In genomic region chr3:94716326-94717018, GRCh38 we compare ENCODE assay signal across 15 cellular contexts.
DNase-seq lines count a peak whose midpoint lies in the region; ATAC-seq and TF ChIP-seq lines count a peak whose summit lies in the region.
"Had no signal": no experiment of that assay in that cellular context is flagged by ENCODE, and none has a peak within 500 bp of the region (broad histone marks: within the 10 kb centered on the region; RNA-seq: fewer than 3 reads in every experiment).

No MANE protein-coding gene starts in this region.

- H3K36me3 Mint-ChIP-seq in Caco-2 (ENCODE audit: insufficient read depth, unreplicated experiment) = no peaks in the 10 kb centered on the region
- no peaks in the 10 kb centered on the region for H3K36me3 Mint-ChIP-seq in chondrocyte (ENCODE audit: low read depth)
- no peaks in the 10 kb centered on the region for H3K36me3 Mint-ChIP-seq in activated naive CD8-positive, alpha-beta T cell treated with anti-CD3 and anti-CD28 coated beads for 36 hours

- no peak overlapping the region for H3K27ac Mint-ChIP-seq in Caco-2 (ENCODE audit: unreplicated experiment)
- H3K27ac Mint-ChIP-seq in chondrocyte (ENCODE audit: unreplicated experiment) = no peak overlapping the region
- H3K27ac Mint-ChIP-seq in activated naive CD8-positive, alpha-beta T cell treated with anti-CD3 and anti-CD28 coated beads for 36 hours = no peak overlapping the region
- H3K27ac Mint-ChIP-seq: activated T-helper 17 cell treated with anti-CD3 and anti-CD28 coated beads, Interleukin-2, amount 50 U/mL, for 72 hours; nephron; T-helper 2 cell treated with Interferon-gamma antibody and Interleukin-4, amounts not matched to agents 5 μg/mL and 100 μg/mL, for 36 hours had no signal

- H3K9me3 ChIP-seq in Caco-2 (no peaks in the 10 kb centered on the region), mucosa of descending colon (no peaks in the 10 kb centered on the region)

- no TSS peak for BruUV-seq in Caco-2 (replicated peaks; lab: Mats Ljungman, UMichigan)

- H3K36me3 ChIP-seq in Caco-2 (ENCODE audit: control insufficient read depth, insufficient read depth, low read length) (no peaks in the 10 kb centered on the region), mucosa of descending colon (ENCODE audit: low read depth) (no peaks in the 10 kb centered on the region)

- TF ChIP-seq RAD21 in Ishikawa (IDR thresholded peaks at IDR 0.05; ENCODE audit: low read depth) = peak; percentile 47

- no peaks in the 10 kb centered on the region for H3K9me3 Mint-ChIP-seq in Caco-2 (ENCODE audit: unreplicated experiment)
- peaks cover 7% of the 10 kb centered on the region for H3K9me3 Mint-ChIP-seq in chondrocyte (ENCODE audit: low read depth)
- H3K9me3 Mint-ChIP-seq in activated naive CD8-positive, alpha-beta T cell treated with anti-CD3 and anti-CD28 coated beads for 36 hours = peaks cover 2% of the 10 kb centered on the region
- H3K9me3 Mint-ChIP-seq: nephron had no signal

- CTCF ChIA-PET in Caco-2 (lab: Charles Lee) = interaction anchor here (0.7 kb wide), 1 partner anchor 192 kb away, joined by 3 read pairs; no protein-coding TSS in a partner anchor

- POLR2A ChIA-PET in Caco-2 (lab: Charles Lee) = no interaction called here

- H3K27me3 Mint-ChIP-seq in Caco-2 (ENCODE audit: insufficient read depth, unreplicated experiment) (no peaks in the 10 kb centered on the region), chondrocyte (ENCODE audit: low read depth) (peaks cover 3% of the 10 kb centered on the region)
- H3K27me3 Mint-ChIP-seq in activated naive CD8-positive, alpha-beta T cell treated with anti-CD3 and anti-CD28 coated beads for 36 hours = no peaks in the 10 kb centered on the region
- H3K27me3 Mint-ChIP-seq: activated T-helper 17 cell treated with anti-CD3 and anti-CD28 coated beads, Interleukin-2, amount 50 U/mL, for 72 hours had no signal

- H3K4me3 ChIP-seq in Caco-2 (ENCODE audit: low read depth, low read length) (no peak overlapping the region), mucosa of descending colon (no peak overlapping the region)

- ATAC-seq in mucosa of descending colon (peak; percentile 44), HG02884 (IDR thresholded peaks at IDR 0.05; ENCODE audit: unreplicated experiment) (no peak), HG03378 (IDR thresholded peaks at IDR 0.05; ENCODE audit: unreplicated experiment) (no peak), HG03457 (IDR thresholded peaks at IDR 0.05; ENCODE audit: unreplicated experiment) (no peak)
- ATAC-seq: activated T-helper 17 cell treated with anti-CD3 and anti-CD28 coated beads, Interleukin-2, amount 50 U/mL, for 72 hours had no signal

- TF ChIP-seq CTCF in Caco-2 (IDR thresholded peaks at IDR 0.05; ENCODE audit: insufficient read depth in 1 of 2, low read depth in 1 of 2, low read length in 1 of 2, severe bottlenecking in 1 of 2, unreplicated experiment in 1 of 2) (peak; percentile 14 to 43), chondrocyte (IDR thresholded peaks at IDR 0.05) (peak; percentile 68), mucosa of descending colon (IDR thresholded peaks at IDR 0.05) (no peak)

- H3K4me1 Mint-ChIP-seq in Caco-2 (ENCODE audit: low read depth, unreplicated experiment) (no peaks in the 10 kb centered on the region), chondrocyte (ENCODE audit: low read depth) (no peaks in the 10 kb centered on the region)
- H3K4me1 Mint-ChIP-seq in activated naive CD8-positive, alpha-beta T cell treated with anti-CD3 and anti-CD28 coated beads for 36 hours = no peaks in the 10 kb centered on the region
- H3K4me1 Mint-ChIP-seq: activated T-helper 17 cell treated with anti-CD3 and anti-CD28 coated beads, Interleukin-2, amount 50 U/mL, for 72 hours; nephron had no signal

- no peaks in the 10 kb centered on the region for H3K27me3 ChIP-seq in Caco-2 (replicated peaks; ENCODE audit: control insufficient read depth, insufficient read depth, low read length)

- no peak for TF ChIP-seq EP300 in Ishikawa (IDR thresholded peaks at IDR 0.05; ENCODE audit: borderline replicate concordance)

- H3K4me3 Mint-ChIP-seq in Caco-2 (ENCODE audit: unreplicated experiment) (no peak overlapping the region), chondrocyte (ENCODE audit: unreplicated experiment) (no peak overlapping the region)
- no peak overlapping the region for H3K4me3 Mint-ChIP-seq in activated naive CD8-positive, alpha-beta T cell treated with anti-CD3 and anti-CD28 coated beads for 36 hours
- H3K4me3 Mint-ChIP-seq: activated T-helper 17 cell treated with anti-CD3 and anti-CD28 coated beads, Interleukin-2, amount 50 U/mL, for 72 hours; nephron; T-helper 2 cell treated with Interferon-gamma antibody and Interleukin-4, amounts not matched to agents 5 μg/mL and 100 μg/mL, for 36 hours had no signal

- no peaks in the 10 kb centered on the region for H3K4me1 ChIP-seq in Caco-2
- no peaks in the 10 kb centered on the region for H3K4me1 ChIP-seq in mucosa of descending colon (ENCODE audit: low read depth)

- peak in 1 of 2 experiments; percentile 29 for DNase-seq in Caco-2
- no peak for DNase-seq in chondrocyte (ENCODE audit: low spot score)
- DNase-seq in mucosa of descending colon = peak in 1 of 3 donors; percentile 64
- no peak for DNase-seq in activated naive CD8-positive, alpha-beta T cell treated with anti-CD3 and anti-CD28 coated beads for 36 hours
- DNase-seq: EL; glutamatergic neuron; NCI-H2171; stimulated activated naive CD4-positive, alpha-beta T cell treated with Interleukin-2 at 50 U/mL for 16 hours had no signal

- intact Hi-C loops in Caco-2 (cut with micrococcal nuclease; ENCODE audit: unreplicated experiment) (loop anchor here (1.0 to 10.0 kb wide), 5 partner anchors 62 to 484 kb away; no protein-coding TSS in a partner anchor), mucosa of descending colon (cut with DNase I, micrococcal nuclease) (no loop called here)

TF ChIP-seq in Ishikawa, 13 proteins besides CTCF, POLR2A, EP300 and RAD21:
- no peak for TF ChIP-seq NFIC (IDR thresholded peaks at IDR 0.05)
- TF ChIP-seq YY1 (IDR thresholded peaks at IDR 0.05; ENCODE audit: low read depth) = no peak
- no peak for TF ChIP-seq TEAD4 (IDR thresholded peaks at IDR 0.05)
- TF ChIP-seq CREB1 (IDR thresholded peaks at IDR 0.05; ENCODE audit: low read depth) = no peak
- TF ChIP-seq FOXM1 (IDR thresholded peaks at IDR 0.05; ENCODE audit: borderline replicate concordance, low read depth) = no peak
- TF ChIP-seq, protein P1, sequence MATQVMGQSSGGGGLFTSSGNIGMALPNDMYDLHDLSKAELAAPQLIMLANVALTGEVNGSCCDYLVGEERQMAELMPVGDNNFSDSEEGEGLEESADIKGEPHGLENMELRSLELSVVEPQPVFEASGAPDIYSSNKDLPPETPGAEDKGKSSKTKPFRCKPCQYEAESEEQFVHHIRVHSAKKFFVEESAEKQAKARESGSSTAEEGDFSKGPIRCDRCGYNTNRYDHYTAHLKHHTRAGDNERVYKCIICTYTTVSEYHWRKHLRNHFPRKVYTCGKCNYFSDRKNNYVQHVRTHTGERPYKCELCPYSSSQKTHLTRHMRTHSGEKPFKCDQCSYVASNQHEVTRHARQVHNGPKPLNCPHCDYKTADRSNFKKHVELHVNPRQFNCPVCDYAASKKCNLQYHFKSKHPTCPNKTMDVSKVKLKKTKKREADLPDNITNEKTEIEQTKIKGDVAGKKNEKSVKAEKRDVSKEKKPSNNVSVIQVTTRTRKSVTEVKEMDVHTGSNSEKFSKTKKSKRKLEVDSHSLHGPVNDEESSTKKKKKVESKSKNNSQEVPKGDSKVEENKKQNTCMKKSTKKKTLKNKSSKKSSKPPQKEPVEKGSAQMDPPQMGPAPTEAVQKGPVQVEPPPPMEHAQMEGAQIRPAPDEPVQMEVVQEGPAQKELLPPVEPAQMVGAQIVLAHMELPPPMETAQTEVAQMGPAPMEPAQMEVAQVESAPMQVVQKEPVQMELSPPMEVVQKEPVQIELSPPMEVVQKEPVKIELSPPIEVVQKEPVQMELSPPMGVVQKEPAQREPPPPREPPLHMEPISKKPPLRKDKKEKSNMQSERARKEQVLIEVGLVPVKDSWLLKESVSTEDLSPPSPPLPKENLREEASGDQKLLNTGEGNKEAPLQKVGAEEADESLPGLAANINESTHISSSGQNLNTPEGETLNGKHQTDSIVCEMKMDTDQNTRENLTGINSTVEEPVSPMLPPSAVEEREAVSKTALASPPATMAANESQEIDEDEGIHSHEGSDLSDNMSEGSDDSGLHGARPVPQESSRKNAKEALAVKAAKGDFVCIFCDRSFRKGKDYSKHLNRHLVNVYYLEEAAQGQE (IDR thresholded peaks at IDR 0.05; ENCODE audit: low read depth) = no peak
- no peak for TF ChIP-seq USF1 (IDR thresholded peaks at IDR 0.05)
- no peak for TF ChIP-seq TAF1 (IDR thresholded peaks at IDR 0.05; ENCODE audit: low read depth)
- no peak for TF ChIP-seq TCF12 (IDR thresholded peaks at IDR 0.05; ENCODE audit: low read depth)
- no peak for TF ChIP-seq CEBPB (IDR thresholded peaks at IDR 0.05)
- TF ChIP-seq MAX (IDR thresholded peaks at IDR 0.05) = no peak
- TF ChIP-seq EGR1 (IDR thresholded peaks at IDR 0.05) = no peak
- no peak for TF ChIP-seq ZBTB7A (IDR thresholded peaks at IDR 0.05; ENCODE audit: low read depth)
TF ChIP-seq in Ishikawa: peak in this region for 0.
